ENCODE assay signal across 11 cellular contexts in the genomic region with DNA sequence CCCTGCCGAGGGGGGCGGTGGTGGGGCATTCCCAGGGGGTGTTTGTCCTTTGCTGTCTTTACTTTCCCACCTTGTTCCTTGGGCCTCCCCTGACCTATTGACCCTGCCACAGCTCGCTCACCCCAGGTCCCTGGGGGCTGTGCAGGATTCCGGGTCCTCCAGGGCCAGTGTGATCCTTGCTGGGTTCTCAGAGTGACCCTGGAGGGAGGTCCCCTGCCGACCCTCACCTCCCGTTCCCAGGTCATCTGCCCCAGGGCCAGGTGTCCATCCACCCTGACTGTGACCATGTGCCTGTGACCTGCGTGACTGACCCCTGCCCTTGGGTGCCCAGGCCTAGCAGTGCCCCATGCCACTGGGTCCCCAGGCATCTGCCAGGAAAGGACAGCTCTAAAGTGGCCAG.
"Had no signal": no experiment of that assay in that cellular context is flagged by ENCODE, and none has a peak within 500 bp of the region (broad histone marks: within the 10 kb centered on the region; RNA-seq: fewer than 3 reads in every experiment).

No MANE protein-coding gene starts in this region.

- H3K36me3 ChIP-seq: esophagus squamous epithelium had no signal

- DNase-seq: activated CD4-positive, alpha-beta T cell treated with anti-CD3 and anti-CD28 coated beads, Interleukin-2, amount 50 U/mL, for 1 hour; activated CD4-positive, CD25-positive, alpha-beta regulatory T cell; activated effector memory CD4-positive, alpha-beta T cell treated with Interleukin-2 at 50 U/mL for 16 hours; amniotic stem cell; esophagus squamous epithelium; foreskin fibroblast; naive B cell; stimulated activated CD4-positive, alpha-beta T cell treated with anti-CD3 and anti-CD28 coated beads, Interleukin-4, amount 100 ng/mL, for 4 hours; T-helper 2 cell had no signal

- H3K27me3 ChIP-seq: esophagus squamous epithelium, tibial nerve had no signal

- H3K4me3 ChIP-seq: esophagus squamous epithelium, tibial nerve had no signal

- FAIRE-seq: TTC549 had no signal

- H3K9me3 ChIP-seq: esophagus squamous epithelium, tibial nerve had no signal
